1 cellular context compared by ENCODE assay signal in the genomic region with DNA sequence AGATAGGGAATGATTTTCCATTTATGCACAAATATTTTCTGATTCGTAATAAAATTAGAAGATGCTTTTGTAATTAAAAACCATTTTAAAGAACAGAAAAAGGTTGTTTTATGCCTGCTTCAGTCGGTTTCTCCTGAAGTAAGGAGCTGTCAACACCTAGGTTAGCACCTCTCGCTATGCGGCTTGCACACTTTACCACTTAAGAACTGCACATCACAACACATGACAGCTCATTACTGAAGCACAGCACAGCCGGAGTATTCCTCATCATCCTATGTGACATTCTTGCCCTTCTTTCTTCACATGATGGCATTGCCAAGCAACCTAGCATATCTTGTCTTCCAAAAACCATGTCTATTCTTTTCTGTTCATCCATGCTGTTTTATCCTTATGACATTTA.
A peak's percentile ranks its signal among the peaks of the same experiment; 100 is the strongest.
TF ChIP-seq lines count a peak whose summit lies in the region.

No MANE protein-coding gene starts in this region.

TF ChIP-seq in neural cell, 6 proteins besides CTCF, POLR2A, EP300 and RAD21:
- TF ChIP-seq, protein P1, sequence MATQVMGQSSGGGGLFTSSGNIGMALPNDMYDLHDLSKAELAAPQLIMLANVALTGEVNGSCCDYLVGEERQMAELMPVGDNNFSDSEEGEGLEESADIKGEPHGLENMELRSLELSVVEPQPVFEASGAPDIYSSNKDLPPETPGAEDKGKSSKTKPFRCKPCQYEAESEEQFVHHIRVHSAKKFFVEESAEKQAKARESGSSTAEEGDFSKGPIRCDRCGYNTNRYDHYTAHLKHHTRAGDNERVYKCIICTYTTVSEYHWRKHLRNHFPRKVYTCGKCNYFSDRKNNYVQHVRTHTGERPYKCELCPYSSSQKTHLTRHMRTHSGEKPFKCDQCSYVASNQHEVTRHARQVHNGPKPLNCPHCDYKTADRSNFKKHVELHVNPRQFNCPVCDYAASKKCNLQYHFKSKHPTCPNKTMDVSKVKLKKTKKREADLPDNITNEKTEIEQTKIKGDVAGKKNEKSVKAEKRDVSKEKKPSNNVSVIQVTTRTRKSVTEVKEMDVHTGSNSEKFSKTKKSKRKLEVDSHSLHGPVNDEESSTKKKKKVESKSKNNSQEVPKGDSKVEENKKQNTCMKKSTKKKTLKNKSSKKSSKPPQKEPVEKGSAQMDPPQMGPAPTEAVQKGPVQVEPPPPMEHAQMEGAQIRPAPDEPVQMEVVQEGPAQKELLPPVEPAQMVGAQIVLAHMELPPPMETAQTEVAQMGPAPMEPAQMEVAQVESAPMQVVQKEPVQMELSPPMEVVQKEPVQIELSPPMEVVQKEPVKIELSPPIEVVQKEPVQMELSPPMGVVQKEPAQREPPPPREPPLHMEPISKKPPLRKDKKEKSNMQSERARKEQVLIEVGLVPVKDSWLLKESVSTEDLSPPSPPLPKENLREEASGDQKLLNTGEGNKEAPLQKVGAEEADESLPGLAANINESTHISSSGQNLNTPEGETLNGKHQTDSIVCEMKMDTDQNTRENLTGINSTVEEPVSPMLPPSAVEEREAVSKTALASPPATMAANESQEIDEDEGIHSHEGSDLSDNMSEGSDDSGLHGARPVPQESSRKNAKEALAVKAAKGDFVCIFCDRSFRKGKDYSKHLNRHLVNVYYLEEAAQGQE (IDR thresholded peaks at IDR 0.05; ENCODE audit: borderline replicate concordance) = peak; percentile 65
- peak; percentile 92 for TF ChIP-seq POLR2AphosphoS5 (IDR thresholded peaks at IDR 0.05)
- TF ChIP-seq EZH2 (IDR thresholded peaks at IDR 0.05; ENCODE audit: borderline replicate concordance, insufficient read depth, low read length, poor library complexity, severe bottlenecking) = no peak
